Comparison of ENCODE assay signal across 8 cellular contexts in the genomic region with DNA sequence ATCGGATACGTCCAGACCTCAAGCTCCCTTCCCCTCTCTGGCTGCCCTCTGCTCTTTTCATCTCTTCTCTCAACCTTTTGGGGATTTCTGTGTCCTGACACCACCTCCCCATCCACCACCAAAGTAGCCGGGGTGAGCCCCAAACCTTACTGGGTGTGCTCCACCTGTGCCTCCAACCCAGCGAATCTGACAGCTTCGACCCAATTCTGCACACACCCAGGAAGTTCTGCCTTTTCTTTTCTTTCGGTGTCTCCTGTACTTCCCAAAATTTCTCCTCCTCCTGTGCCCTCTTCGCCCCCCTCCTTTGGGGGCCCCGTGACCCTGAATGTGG. TPM values are rescaled to one million over a fixed set of nuclear protein-coding genes. Genes with fewer than 3 reads are reported as not detected.
A peak's percentile ranks its signal among the peaks of the same experiment; 100 is the strongest.
DNase-seq lines count a peak whose midpoint lies in the region; ATAC-seq, FAIRE-seq and TF ChIP-seq lines count a peak whose summit lies in the region.

No MANE protein-coding gene starts in this region.

- H3K27ac Mint-ChIP-seq in CD14-positive monocyte, result peak overlapping the region; percentile 64 to 90 (median 86)

- H3K36me3 ChIP-seq in PC-9 (ENCODE audit: low read depth), result no peaks in the 10 kb centered on the region
- no peaks in the 10 kb centered on the region for H3K36me3 ChIP-seq in endothelial cell of umbilical vein (ENCODE audit: control insufficient read depth in 2 of 2, extremely low read depth in 1 of 2, insufficient read depth in 2 of 2, low read length in 2 of 2)
- H3K36me3 ChIP-seq in neuron (ENCODE audit: insufficient read depth, low read length), result no peaks in the 10 kb centered on the region

- H3K27ac ChIP-seq in PC-9, result peak overlapping the region; percentile 98
- peak overlapping the region; percentile 78 for H3K27ac ChIP-seq in endothelial cell of umbilical vein (ENCODE audit: insufficient read depth, low read depth, low read length)

- CTCF ChIA-PET in PC-9 (lab: Charles Lee) (interaction anchor here (0.6 kb wide), 1 partner anchor 82 kb away, joined by 8 read pairs; no protein-coding TSS in a partner anchor), endothelial cell of umbilical vein (lab: Charles Lee) (interaction anchor here (1.6 to 2.3 kb wide), 3 partner anchors 10 to 237 kb away, joined by 3 to 8 read pairs (median 4); a partner anchor contains a TSS)

- peak overlapping the region; percentile 86 for H3K4me3 ChIP-seq in PC-9
- peak overlapping the region; percentile 54 to 78 (median 70) for H3K4me3 ChIP-seq in endothelial cell of umbilical vein (replicated peaks in 1 of 3; ENCODE audit: insufficient read depth in 1 of 3, low read depth in 1 of 3, low read length in 3 of 3)
- peak overlapping the region; percentile 68 for H3K4me3 ChIP-seq in neuron (ENCODE audit: low read length)

- H3K9me3 Mint-ChIP-seq in CD14-positive monocyte, result peaks cover 0 to 2% (median 0%) of the 10 kb centered on the region in 7 donors

- H2AFZ ChIP-seq in PC-9 (peak overlapping the region; percentile 84), endothelial cell of umbilical vein (ENCODE audit: low read depth, low read length) (peak overlapping the region; percentile 95), neuron (ENCODE audit: low read depth, low read length) (no peak overlapping the region)

- H3K4me1 Mint-ChIP-seq in CD14-positive monocyte, result peaks cover 40% of the 10 kb centered on the region

- no peak for TF ChIP-seq POLR2A in endothelial cell of umbilical vein (IDR thresholded peaks at IDR 0.05; ENCODE audit: low read depth, low read length)

- no peaks in the 10 kb centered on the region for H3K9me3 ChIP-seq in PC-9 (ENCODE audit: insufficient read depth, low read depth)
- H3K9me3 ChIP-seq in endothelial cell of umbilical vein (replicated peaks; ENCODE audit: control insufficient read depth, insufficient read depth, low read length), result no peaks in the 10 kb centered on the region
- no peaks in the 10 kb centered on the region for H3K9me3 ChIP-seq in neuron (ENCODE audit: low read length)

- no peak for FAIRE-seq in endothelial cell of umbilical vein (lab: Jason Lieb, UNC)

- peak overlapping the region; percentile 92 for H3K9ac ChIP-seq in endothelial cell of umbilical vein (replicated peaks; ENCODE audit: extremely low read depth, insufficient read depth, low read length)

- peak overlapping the region; percentile 89 to 94 for H3K4me3 Mint-ChIP-seq in CD14-positive monocyte

- H4K20me1 ChIP-seq in PC-9 (ENCODE audit: insufficient read depth) (peaks cover 15% of the 10 kb centered on the region), endothelial cell of umbilical vein (replicated peaks; ENCODE audit: control insufficient read depth, extremely low read depth, insufficient read depth, low read length) (no peaks in the 10 kb centered on the region)

- TF ChIP-seq CTCF in CD14-positive monocyte (IDR thresholded peaks at IDR 0.05) (no peak), PC-9 (conservative IDR thresholded peaks at IDR 0.05) (no peak; the same call in none of the 2 replicates), endothelial cell of umbilical vein (IDR thresholded peaks at IDR 0.05; ENCODE audit: extremely low read depth in 1 of 2, insufficient read depth in 1 of 2, low read depth in 1 of 2, low read length in 2 of 2) (no peak)

- H3K4me2 ChIP-seq in PC-9 (peak overlapping the region; percentile 91), endothelial cell of umbilical vein (ENCODE audit: insufficient read depth, low read length) (peak overlapping the region; percentile 80)

- H3K27me3 ChIP-seq in PC-9 (ENCODE audit: insufficient read depth, low read depth) (no peaks in the 10 kb centered on the region), endothelial cell of umbilical vein (ENCODE audit: control insufficient read depth in 2 of 2, insufficient read depth in 2 of 2, low read length in 2 of 2) (no peaks in the 10 kb centered on the region), neuron (ENCODE audit: insufficient read depth, low read length) (no peaks in the 10 kb centered on the region)

- no peaks in the 10 kb centered on the region for H3K9me1 ChIP-seq in endothelial cell of umbilical vein (replicated peaks; ENCODE audit: control insufficient read depth, extremely low read depth, insufficient read depth, low read length)

- no peak for ATAC-seq in HG02884 (IDR thresholded peaks at IDR 0.05; ENCODE audit: unreplicated experiment)
- ATAC-seq in HG02642 (IDR thresholded peaks at IDR 0.05; ENCODE audit: poor library complexity, unreplicated experiment), result no peak

- POLR2A ChIA-PET in PC-9 (lab: Charles Lee; ENCODE audit: unreplicated experiment) (interaction anchor here (0.7 kb wide), 2 partner anchors 33 to 135 kb away, joined by 3 to 4 read pairs; no protein-coding TSS in a partner anchor), endothelial cell of umbilical vein (lab: Charles Lee) (no interaction called here)

- peaks cover 28% of the 10 kb centered on the region for H3K4me1 ChIP-seq in PC-9 (replicated peaks; ENCODE audit: insufficient read depth)
- peaks cover 17% of the 10 kb centered on the region for H3K4me1 ChIP-seq in endothelial cell of umbilical vein (ENCODE audit: control insufficient read depth, extremely low read depth, insufficient read depth, low read length)
- H3K4me1 ChIP-seq in neuron (ENCODE audit: insufficient read depth, low read length), result peaks cover 62% of the 10 kb centered on the region

- BruUV-seq in PC-9 (replicated peaks; lab: Mats Ljungman, UMichigan), result TSS peak; percentile 29
- no TSS peak for BruUV-seq in endothelial cell of umbilical vein (replicated peaks; lab: Mats Ljungman, UMichigan)

- H3K36me3 Mint-ChIP-seq in CD14-positive monocyte, result peaks cover 13 to 17% of the 10 kb centered on the region in 2 donors

- H3K9me2 ChIP-seq in PC-9 (ENCODE audit: insufficient read depth), result no peaks in the 10 kb centered on the region

- intact Hi-C loops in CD14-positive monocyte (cut with micrococcal nuclease) (loop anchor here (5.0 to 10.0 kb wide), 3 partner anchors 40 to 212 kb away; a partner anchor contains a TSS), PC-9 (cut with micrococcal nuclease; ENCODE audit: unreplicated experiment) (loop anchor here (1.0 to 5.0 kb wide), 3 partner anchors 50 to 237 kb away; a partner anchor contains a TSS), endothelial cell of umbilical vein (cut with micrococcal nuclease) (loop anchor here (1.0 to 5.0 kb wide), 2 partner anchors 83 to 335 kb away; a partner anchor contains a TSS), posterior vena cava (cut with DNase I) (loop anchor here in 1 of 2 donors (10.0 kb wide), 2 partner anchors 82 to 212 kb away; a partner anchor contains a TSS)

- peaks cover 34% of the 10 kb centered on the region for H3F3A ChIP-seq in PC-9 (ENCODE audit: insufficient read depth, low read depth)

- H3K79me2 ChIP-seq in PC-9 (ENCODE audit: low read depth) (peaks cover 43% of the 10 kb centered on the region), endothelial cell of umbilical vein (ENCODE audit: control insufficient read depth, insufficient read depth, low read length) (no peaks in the 10 kb centered on the region)

- dilution Hi-C loops in endothelial cell of umbilical vein (cut with MboI; ENCODE audit: extremely low pct_ligation_motif_present, low sequenced_read_pairs), result no loop called here

- DNase-seq in CD14-positive monocyte (ENCODE audit: low spot score), result no peak
- DNase-seq in PC-9, result no peak
- DNase-seq in endothelial cell of umbilical vein (ENCODE audit: low read depth, low spot score), result no peak
- no peak for DNase-seq in HCEC 1CT
- no peak for DNase-seq in posterior vena cava (ENCODE audit: low spot score)

- H3K27me3 Mint-ChIP-seq in CD14-positive monocyte (ENCODE audit: low read depth in 3 of 3), result peaks cover 3 to 6% (median 3%) of the 10 kb centered on the region in 3 donors

RNA-seq across cellular contexts. Expression of a gene that starts 0.6 kb away (rescaled TPM):
- polyA plus RNA-seq in CD14-positive monocyte (1 to 10 TPM; 3.6 to 5.6 TPM), endothelial cell of umbilical vein (6.5 and 6.7 TPM in 2 replicates)
- total RNA-seq in PC-9 (2021) (16.4 and 18.3 TPM in 2 replicates), endothelial cell of umbilical vein (3.5 and 3.8 TPM in 2 replicates), posterior vena cava (10 to 100 TPM in 1 of 2 donors, 1 to 10 TPM in 1; 8.8 to 10.0 TPM)
- polyA plus RNA-seq in endothelial cell of umbilical vein (2011; cell fraction: cytosol; rRNA removed), result 3.9 and 4.1 TPM in 2 replicates
- polyA plus RNA-seq in endothelial cell of umbilical vein (2011; cell fraction: nucleus; rRNA removed), result 2.4 TPM in 2 replicates
- polyA plus RNA-seq in endothelial cell of umbilical vein (2012), result 3.7 and 4.9 TPM in 2 replicates
- 6.2 and 6.4 TPM in 2 replicates for polyA minus RNA-seq in endothelial cell of umbilical vein
- polyA minus RNA-seq in endothelial cell of umbilical vein (2011; cell fraction: cytosol; rRNA and poly(A)+ RNA removed), result 1.4 TPM
- 1.9 and 2.0 TPM in 2 replicates for polyA minus RNA-seq in endothelial cell of umbilical vein (2011; cell fraction: nucleus; rRNA and poly(A)+ RNA removed)

RNA-seq across cellular contexts. Expression of a gene that starts 2.4 kb away (rescaled TPM):
- polyA plus RNA-seq in CD14-positive monocyte (not detected), endothelial cell of umbilical vein (not detected in 2 replicates)
- total RNA-seq in PC-9 (2021) (0.45 and 0.50 TPM in 2 replicates), endothelial cell of umbilical vein (not detected in 2 replicates), posterior vena cava (not detected)
- polyA plus RNA-seq in endothelial cell of umbilical vein (2011; cell fraction: cytosol; rRNA removed), result not detected in 2 replicates
- polyA plus RNA-seq in endothelial cell of umbilical vein (2011; cell fraction: nucleus; rRNA removed), result not detected in 2 replicates
- polyA plus RNA-seq in endothelial cell of umbilical vein (2012), result not detected in 2 replicates
- polyA minus RNA-seq in endothelial cell of umbilical vein, result not detected in 2 replicates
- polyA minus RNA-seq in endothelial cell of umbilical vein (2011; cell fraction: cytosol; rRNA and poly(A)+ RNA removed), result not detected
- polyA minus RNA-seq in endothelial cell of umbilical vein (2011; cell fraction: nucleus; rRNA and poly(A)+ RNA removed), result not detected in 2 replicates

RNA-seq across cellular contexts. Expression of a gene that starts 16.2 kb away (rescaled TPM):
- polyA plus RNA-seq in CD14-positive monocyte, result 10 to 100 TPM; 32.1 to 40.5 TPM
- total RNA-seq in PC-9 (2021), result 10.9 and 28.5 TPM in 2 replicates
- not detected in 2 replicates for total RNA-seq in endothelial cell of umbilical vein
- polyA plus RNA-seq in endothelial cell of umbilical vein, result 0.46 TPM in 1 of 2 replicates, not detected in the other
- polyA plus RNA-seq in endothelial cell of umbilical vein (2011; cell fraction: cytosol; rRNA removed), result 0.37 TPM in 1 of 2 replicates, not detected in the other
- polyA plus RNA-seq in endothelial cell of umbilical vein (2011; cell fraction: nucleus; rRNA removed), result not detected in 2 replicates
- polyA plus RNA-seq in endothelial cell of umbilical vein (2012), result 1.4 and 1.9 TPM in 2 replicates
- 0.27 TPM in 1 of 2 replicates, not detected in the other for polyA minus RNA-seq in endothelial cell of umbilical vein
- not detected for polyA minus RNA-seq in endothelial cell of umbilical vein (2011; cell fraction: cytosol; rRNA and poly(A)+ RNA removed)
- not detected in 2 replicates for polyA minus RNA-seq in endothelial cell of umbilical vein (2011; cell fraction: nucleus; rRNA and poly(A)+ RNA removed)
- 10 to 100 TPM; 11.9 to 15.2 TPM for total RNA-seq in posterior vena cava

RNA-seq across cellular contexts. Expression of a gene that starts 23.4 kb away (rescaled TPM):
- polyA plus RNA-seq in CD14-positive monocyte, result under 1 TPM; 0.35 to 0.44 TPM
- 46.5 and 57.9 TPM in 2 replicates for total RNA-seq in PC-9 (2021)
- 34.2 and 44.9 TPM in 2 replicates for total RNA-seq in endothelial cell of umbilical vein
- 24.3 and 32.0 TPM in 2 replicates for polyA plus RNA-seq in endothelial cell of umbilical vein
- polyA plus RNA-seq in endothelial cell of umbilical vein (2011; cell fraction: cytosol; rRNA removed), result 9.2 and 12.5 TPM in 2 replicates
- 175 and 219 TPM in 2 replicates for polyA plus RNA-seq in endothelial cell of umbilical vein (2011; cell fraction: nucleus; rRNA removed)
- polyA plus RNA-seq in endothelial cell of umbilical vein (2012), result 23.3 and 25.8 TPM in 2 replicates
- 28.0 and 30.5 TPM in 2 replicates for polyA minus RNA-seq in endothelial cell of umbilical vein
- 10.9 TPM for polyA minus RNA-seq in endothelial cell of umbilical vein (2011; cell fraction: cytosol; rRNA and poly(A)+ RNA removed)
- polyA minus RNA-seq in endothelial cell of umbilical vein (2011; cell fraction: nucleus; rRNA and poly(A)+ RNA removed), result 43.2 and 45.0 TPM in 2 replicates
- total RNA-seq in posterior vena cava, result 10 to 100 TPM; 20.0 to 22.8 TPM

RNA-seq across cellular contexts. Expression of a gene that starts 28.4 kb away (rescaled TPM):
- not detected for polyA plus RNA-seq in CD14-positive monocyte
- total RNA-seq in PC-9 (2021), result 15.8 and 18.8 TPM in 2 replicates
- 0.58 and 0.67 TPM in 2 replicates for total RNA-seq in endothelial cell of umbilical vein
- 0.14 and 0.22 TPM in 2 replicates for polyA plus RNA-seq in endothelial cell of umbilical vein
- polyA plus RNA-seq in endothelial cell of umbilical vein (2011; cell fraction: cytosol; rRNA removed), result 0.20 and 0.22 TPM in 2 replicates
- polyA plus RNA-seq in endothelial cell of umbilical vein (2011; cell fraction: nucleus; rRNA removed), result 0.50 and 0.99 TPM in 2 replicates
- 0.43 and 0.75 TPM in 2 replicates for polyA plus RNA-seq in endothelial cell of umbilical vein (2012)
- polyA minus RNA-seq in endothelial cell of umbilical vein, result 0.76 and 1.4 TPM in 2 replicates
- polyA minus RNA-seq in endothelial cell of umbilical vein (2011; cell fraction: cytosol; rRNA and poly(A)+ RNA removed), result 12.5 TPM
- not detected in 2 replicates for polyA minus RNA-seq in endothelial cell of umbilical vein (2011; cell fraction: nucleus; rRNA and poly(A)+ RNA removed)
- 1 to 10 TPM; 1.6 to 1.8 TPM for total RNA-seq in posterior vena cava
